ENCODE assay signal across 8 cellular contexts in genomic region chr17:80791758-80792284, GRCh38.
DNase-seq lines count a peak whose midpoint lies in the region; ATAC-seq and TF ChIP-seq lines count a peak whose summit lies in the region.

No MANE protein-coding gene starts in this region.

- peaks cover 42% of the 10 kb centered on the region for H3K36me3 Mint-ChIP-seq in activated naive CD4-positive, alpha-beta T cell treated with anti-CD3 and anti-CD28 coated beads for 36 hours (ENCODE audit: low read depth)

- H3K9me3 Mint-ChIP-seq in activated naive CD4-positive, alpha-beta T cell treated with anti-CD3 and anti-CD28 coated beads for 36 hours: peaks cover 2% of the 10 kb centered on the region

- no peaks in the 10 kb centered on the region for H3K9me3 ChIP-seq in spleen

- H3K27me3 ChIP-seq in ACC112 (ENCODE audit: insufficient read depth, low read length) (no peaks in the 10 kb centered on the region), spleen (replicated peaks in 1 of 7) (no peaks in the 10 kb centered on the region)

- DNase-seq in M059J (ENCODE audit: low read depth) (peak; percentile 99), glomerular visceral epithelial cell (ENCODE audit: extremely low spot score) (peak; percentile 75), spleen (no peak), NCI-H526 (lab: John Stamatoyannopoulos, UW) (no peak), GM13976 (ENCODE audit: low spot score) (no peak)
- DNase-seq in activated naive CD4-positive, alpha-beta T cell treated with anti-CD3 and anti-CD28 coated beads for 36 hours: peak; percentile 77

- 68 to 88% (median 83%) methylated on average over 11 of the region's 11 CpGs for WGBS in spleen, 5 donors

- peak overlapping the region; percentile 94 for H3K27ac Mint-ChIP-seq in activated naive CD4-positive, alpha-beta T cell treated with anti-CD3 and anti-CD28 coated beads for 36 hours

- H3K79me2 ChIP-seq in ACC112 (ENCODE audit: control insufficient read depth, insufficient read depth, low read length, unreplicated experiment): peaks cover 20% of the 10 kb centered on the region

- CTCF ChIA-PET in activated naive CD4-positive, alpha-beta T cell treated with anti-CD3 and anti-CD28 coated beads for 36 hours (lab: Charles Lee): interaction anchor here (0.6 to 2.2 kb wide), 9 partner anchors 11 to 65 kb away, joined by 3 to 9 read pairs (median 4); no protein-coding TSS in a partner anchor

- TF ChIP-seq CTCF in spleen (IDR thresholded peaks at IDR 0.05 in 8 of 11, conservative IDR thresholded peaks at IDR 0.05 in 3 of 11) (no peak), GM13976 (IDR thresholded peaks at IDR 0.05; ENCODE audit: borderline replicate concordance, control extremely low read depth, extremely low read depth, insufficient read depth, missing control alignments) (no peak)

- H3K27ac ChIP-seq in ACC112 (ENCODE audit: low read depth, low read length) (peak overlapping the region; percentile 97), spleen (peak overlapping the region in 5 of 8 donors; percentile 14 to 61 (median 30))

- H3K4me1 ChIP-seq in ACC112 (ENCODE audit: control insufficient read depth, insufficient read depth, low read length, unreplicated experiment) (peaks cover 60% of the 10 kb centered on the region), spleen (peaks cover 19 to 66% (median 44%) of the 10 kb centered on the region in 6 donors)

- H3K36me3 ChIP-seq in ACC112 (ENCODE audit: insufficient read depth, low read length) (peaks cover 9% of the 10 kb centered on the region; the same call in 1 of the 2 replicates), spleen (peaks cover 0 to 40% (median 0%) of the 10 kb centered on the region in 6 donors)

- in situ Hi-C loops in GM13976 (cut with MboI; ENCODE audit: low sequenced_read_pairs, unreplicated experiment): no loop called here

- no peak for ATAC-seq in GM18909 (IDR thresholded peaks at IDR 0.05; ENCODE audit: poor library complexity, unreplicated experiment)

- peak overlapping the region; percentile 58 for H3K4me3 Mint-ChIP-seq in activated naive CD4-positive, alpha-beta T cell treated with anti-CD3 and anti-CD28 coated beads for 36 hours

- H2AFZ ChIP-seq in ACC112 (ENCODE audit: low read length, unreplicated experiment): no peak overlapping the region

- TF ChIP-seq POLR2A in spleen (IDR thresholded peaks at IDR 0.05): no peak

- intact Hi-C loops in activated naive CD4-positive, alpha-beta T cell treated with anti-CD3 and anti-CD28 coated beads for 36 hours (cut with micrococcal nuclease): loop anchor here (1.0 to 10.0 kb wide), 7 partner anchors 9 to 303 kb away; no protein-coding TSS in a partner anchor
- intact Hi-C loops in spleen (cut with DNase I; ENCODE audit: low total_unique reads): no loop called here

- peaks cover 87% of the 10 kb centered on the region for H3K4me1 Mint-ChIP-seq in activated naive CD4-positive, alpha-beta T cell treated with anti-CD3 and anti-CD28 coated beads for 36 hours (ENCODE audit: low read depth)

- H3K4me3 ChIP-seq in ACC112 (ENCODE audit: low read depth, low read length): peak overlapping the region; percentile 13; the same call in 1 of the 2 replicates
- no peak overlapping the region for H3K4me3 ChIP-seq in spleen

- no peaks in the 10 kb centered on the region for H3K27me3 Mint-ChIP-seq in activated naive CD4-positive, alpha-beta T cell treated with anti-CD3 and anti-CD28 coated beads for 36 hours (ENCODE audit: low read depth)

Comparison
In these comparisons a context has a peak if more than half of its experiments do, and no peak if none do; other contexts are left out.
1. DNase-seq: peak in M059J (single experiment), activated naive CD4-positive, alpha-beta T cell treated with anti-CD3 and anti-CD28 coated beads for 36 hours (single experiment) and glomerular visceral epithelial cell (single experiment); none in spleen (single experiment), NCI-H526 (0 of 2) and GM13976 (single experiment).